25 cellular contexts compared by ENCODE assay signal in the genomic region with DNA sequence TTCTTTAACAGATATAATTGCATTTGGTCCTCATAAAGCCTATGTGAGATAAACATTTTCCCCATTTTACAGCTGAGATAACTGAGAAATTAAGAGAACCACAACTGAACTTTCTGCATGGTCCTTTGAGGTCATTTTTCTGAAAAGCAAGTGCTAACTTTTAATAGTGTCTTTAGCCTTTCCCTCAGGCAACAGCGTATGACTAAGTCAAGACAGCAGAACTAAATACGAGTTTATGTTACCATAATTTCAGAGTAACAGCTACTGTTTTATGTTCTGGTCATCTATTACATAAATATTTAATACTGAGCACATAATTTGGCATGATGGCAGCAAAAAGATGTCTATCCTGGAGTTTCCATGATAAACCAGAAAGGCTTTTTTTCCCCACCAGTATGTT.
"Had no signal": no experiment of that assay in that cellular context is flagged by ENCODE, and none has a peak within 500 bp of the region (broad histone marks: within the 10 kb centered on the region; RNA-seq: fewer than 3 reads in every experiment).

No MANE protein-coding gene starts in this region.

- H3K36me3 Mint-ChIP-seq: mesothelial cell of epicardium, natural killer cell had no signal

- H3K4me1 ChIP-seq: prostate gland had no signal

- H3K4me1 Mint-ChIP-seq: natural killer cell had no signal

- H3K27me3 Mint-ChIP-seq: naive B cell; stimulated activated memory B cell treated with anti-CD40 and anti-IgM and Interleukin-4, amounts not matched to agents 10 μg/mL and 1 μg/mL and 100 μg/mL, for 72 hours; stimulated activated naive CD8-positive, alpha-beta T cell treated with anti-CD3 and anti-CD28 coated beads, Interleukin-15, amount 100 ng/mL, for 72 hours; type B pancreatic cell had no signal

- H3K27me3 ChIP-seq: ovary, sigmoid colon, tibial nerve, uterus had no signal

- H3K27ac ChIP-seq: left ventricle myocardium inferior, ovary, prostate gland, tibial nerve had no signal

- H3K9me3 Mint-ChIP-seq: mesothelial cell of epicardium; naive B cell; natural killer cell; stimulated activated memory B cell treated with anti-CD40 and anti-IgM and Interleukin-4, amounts not matched to agents 10 μg/mL and 1 μg/mL and 100 μg/mL, for 72 hours; stimulated activated naive CD8-positive, alpha-beta T cell treated with anti-CD3 and anti-CD28 coated beads, Interleukin-15, amount 100 ng/mL, for 72 hours; type B pancreatic cell had no signal

- ATAC-seq: natural killer cell; right cardiac atrium; stimulated activated memory B cell treated with anti-CD40 and anti-IgM and Interleukin-4, amounts not matched to agents 10 μg/mL and 1 μg/mL and 100 μg/mL, for 72 hours; stimulated activated naive CD8-positive, alpha-beta T cell treated with anti-CD3 and anti-CD28 coated beads, Interleukin-15, amount 100 ng/mL, for 72 hours had no signal

- H3K27ac Mint-ChIP-seq: mesothelial cell of epicardium; naive B cell; natural killer cell; stimulated activated memory B cell treated with anti-CD40 and anti-IgM and Interleukin-4, amounts not matched to agents 10 μg/mL and 1 μg/mL and 100 μg/mL, for 72 hours; stimulated activated naive CD8-positive, alpha-beta T cell treated with anti-CD3 and anti-CD28 coated beads, Interleukin-15, amount 100 ng/mL, for 72 hours; type B pancreatic cell had no signal

- DNase-seq: hippocampal formation; left ventricle myocardium inferior; mesendoderm; naive B cell; natural killer cell; ovary; posterior cingulate gyrus; retina; right cardiac atrium; sigmoid colon; small intestine; stimulated activated CD4-positive, alpha-beta T cell treated with anti-CD3 and anti-CD28 coated beads, Interleukin-1b, Interleukin-23, amount 100 ng/mL, for 48 hours; stimulated activated CD4-positive, alpha-beta T cell treated with anti-CD3 and anti-CD28 coated beads, Interleukin-2, amount 100 ng/mL, for 48 hours; stimulated activated CD4-positive, alpha-beta T cell treated with anti-CD3 and anti-CD28 coated beads, Interleukin-4, amount 100 ng/mL, for 4 hours; stimulated activated CD8-positive, alpha-beta memory T cell treated with anti-CD3 and anti-CD28 coated beads, Interleukin-4, amount 100 ng/mL, for 48 hours; stimulated activated naive CD4-positive, alpha-beta T cell treated with Interleukin-2 at 50 U/mL for 16 hours; stimulated activated naive CD8-positive, alpha-beta T cell treated with anti-CD3 and anti-CD28 coated beads, Interleukin-15, amount 100 ng/mL, for 72 hours; substantia nigra; uterus had no signal

- H3K4me3 Mint-ChIP-seq: mesothelial cell of epicardium; naive B cell; natural killer cell; stimulated activated memory B cell treated with anti-CD40 and anti-IgM and Interleukin-4, amounts not matched to agents 10 μg/mL and 1 μg/mL and 100 μg/mL, for 72 hours; stimulated activated naive CD8-positive, alpha-beta T cell treated with anti-CD3 and anti-CD28 coated beads, Interleukin-15, amount 100 ng/mL, for 72 hours; type B pancreatic cell had no signal

- H3K4me3 ChIP-seq: left ventricle myocardium inferior, lung, ovary, prostate gland, sigmoid colon, tibial nerve, uterus had no signal

- H3K36me3 ChIP-seq: ovary, prostate gland, sigmoid colon, uterus had no signal

- H3K9me3 ChIP-seq: left ventricle myocardium inferior, ovary, prostate gland, sigmoid colon, tibial nerve, uterus had no signal
